10 cellular contexts compared by ENCODE assay signal in the genomic region with DNA sequence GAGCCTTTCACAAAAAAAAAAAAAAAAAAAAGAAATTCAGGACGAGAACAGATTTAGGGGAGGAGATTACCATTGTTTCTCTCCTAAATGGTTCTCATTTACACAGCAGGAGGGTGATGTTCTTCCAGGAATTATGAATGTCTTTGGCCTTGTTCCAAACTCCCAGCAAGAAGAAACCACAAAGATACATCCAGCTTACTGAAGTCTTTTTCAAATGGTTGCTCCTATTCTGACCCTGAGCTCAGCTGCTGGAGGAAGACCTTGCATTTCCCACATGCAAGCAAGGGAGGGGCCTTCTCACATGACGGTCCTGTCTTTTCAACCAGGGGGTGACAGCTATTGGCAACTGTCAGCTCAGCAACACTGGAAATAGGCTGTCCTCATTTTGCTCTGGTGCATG.
DNase-seq lines count a peak whose midpoint lies in the region; TF ChIP-seq lines count a peak whose summit lies in the region.
"Had no signal": no experiment of that assay in that cellular context is flagged by ENCODE, and none has a peak within 500 bp of the region (broad histone marks: within the 10 kb centered on the region; RNA-seq: fewer than 3 reads in every experiment).

No MANE protein-coding gene starts in this region.

- no peak overlapping the region for H3K4me2 ChIP-seq in hepatocyte

- no peaks in the 10 kb centered on the region for H3K36me3 Mint-ChIP-seq in Calu3 (ENCODE audit: insufficient read depth, unreplicated experiment)

- no peaks in the 10 kb centered on the region for H3K27me3 Mint-ChIP-seq in Calu3 (ENCODE audit: unreplicated experiment)

- H3K27ac ChIP-seq in hepatocyte, result no peak overlapping the region

- H3K27ac Mint-ChIP-seq in Calu3 (ENCODE audit: unreplicated experiment), result no peak overlapping the region

- no peaks in the 10 kb centered on the region for H3K4me1 ChIP-seq in hepatocyte (ENCODE audit: insufficient read depth)

- H4K20me1 ChIP-seq in hepatocyte (ENCODE audit: insufficient read depth, poor library complexity, severe bottlenecking), result no peaks in the 10 kb centered on the region

- H3K36me3 ChIP-seq in hepatocyte (replicated peaks; ENCODE audit: insufficient read depth, low read depth), result no peaks in the 10 kb centered on the region

- no peaks in the 10 kb centered on the region for H3K9me3 Mint-ChIP-seq in Calu3 (ENCODE audit: low read depth, unreplicated experiment)

- no peaks in the 10 kb centered on the region for H3K9me2 ChIP-seq in hepatocyte (replicated peaks; ENCODE audit: insufficient read depth)

- CTCF ChIA-PET in Calu3 (lab: Charles Lee), result interaction anchor here (0.6 kb wide), 2 partner anchors 119 to 272 kb away, joined by 3 to 5 read pairs; no protein-coding TSS in a partner anchor

- BruUV-seq in Calu3 (replicated peaks; lab: Mats Ljungman, UMichigan), result no TSS peak

- no peaks in the 10 kb centered on the region for H3K4me1 Mint-ChIP-seq in Calu3 (ENCODE audit: low read depth, unreplicated experiment)

- intact Hi-C loops in Calu3 (cut with micrococcal nuclease; ENCODE audit: unreplicated experiment), result no loop called here

- H3K9me3 ChIP-seq in hepatocyte (ENCODE audit: low read depth), result no peaks in the 10 kb centered on the region

- H2AFZ ChIP-seq in hepatocyte, result no peak overlapping the region

- no peaks in the 10 kb centered on the region for H3K27me3 ChIP-seq in hepatocyte

- H3K4me3 ChIP-seq in fibroblast of pulmonary artery (replicated peaks; ENCODE audit: low read depth, low read length) (no peak overlapping the region), hepatocyte (no peak overlapping the region)
- H3K4me3 ChIP-seq: K562 had no signal

- DNase-seq in NCI-H82 (lab: John Stamatoyannopoulos, UW) (peak; percentile 2), NCI-H82 treated with DMSO at 0.1 percent for 48 hours (lab: John Stamatoyannopoulos, UW; ENCODE audit: unreplicated experiment) (no peak), NCI-H446 treated with DMSO at 0.1 percent for 48 hours (lab: John Stamatoyannopoulos, UW) (peak; percentile 94), fibroblast of pulmonary artery (ENCODE audit: low read depth) (peak; percentile 91), stromal cell of bone marrow (ENCODE audit: low read depth) (peak; percentile 43), hepatocyte (ENCODE audit: low spot score) (no peak), Calu3 (no peak)
- no peak for DNase-seq in stimulated activated CD4-positive, alpha-beta T cell treated with anti-CD3 and anti-CD28 coated beads, Interleukin-4, amount 100 ng/mL, for 24 hours
- DNase-seq: stimulated activated CD8-positive, alpha-beta memory T cell treated with anti-CD3 and anti-CD28 coated beads, Interleukin-4, amount 100 ng/mL, for 48 hours had no signal

- TF ChIP-seq CTCF in fibroblast of pulmonary artery (IDR thresholded peaks at IDR 0.05; ENCODE audit: low read length, missing control alignments) (no peak), hepatocyte (IDR thresholded peaks at IDR 0.05; ENCODE audit: poor library complexity) (no peak), Calu3 (IDR thresholded peaks at IDR 0.05; ENCODE audit: unreplicated experiment) (no peak)

- WGBS in hepatocyte (ENCODE audit: low lambda C conversion rate, missing lambda C conversion rate), result 44% methylated on average over 2 of the region's 2 CpGs

- no peak overlapping the region for H3K4me3 Mint-ChIP-seq in Calu3 (ENCODE audit: low read depth, unreplicated experiment)

- no peaks in the 10 kb centered on the region for H3K79me2 ChIP-seq in hepatocyte

Comparison
In these comparisons a context has a peak if more than half of its experiments do, and no peak if none do; other contexts are left out.
1. DNase-seq: peak in NCI-H82 (single experiment), NCI-H446 treated with DMSO at 0.1 percent for 48 hours (single experiment), fibroblast of pulmonary artery (single experiment) and stromal cell of bone marrow (single experiment); none in NCI-H82 treated with DMSO at 0.1 percent for 48 hours (single experiment), stimulated activated CD4-positive, alpha-beta T cell treated with anti-CD3 and anti-CD28 coated beads, Interleukin-4, amount 100 ng/mL, for 24 hours (single experiment), hepatocyte (single experiment) and Calu3 (single experiment).